In genomic region chr9:70042461-70043215, GRCh38 we compare ENCODE assay signal across 16 cellular contexts. TPM values are rescaled to one million over a fixed set of nuclear protein-coding genes. Genes with fewer than 3 reads are reported as not detected.
DNase-seq lines count a peak whose midpoint lies in the region; ATAC-seq, FAIRE-seq and TF ChIP-seq lines count a peak whose summit lies in the region.
"Had no signal": no experiment of that assay in that cellular context is flagged by ENCODE, and none has a peak within 500 bp of the region (broad histone marks: within the 10 kb centered on the region; RNA-seq: fewer than 3 reads in every experiment).

No MANE protein-coding gene starts in this region.

- H3K27ac Mint-ChIP-seq in GM23338 (no peak overlapping the region), mesothelial cell of epicardium (no peak overlapping the region)
- H3K27ac Mint-ChIP-seq: activated naive CD8-positive, alpha-beta T cell treated with anti-CD3 and anti-CD28 coated beads, Interleukin-2, amount 10 ng/mL, durations not matched to agents 7 days and 5 days; stimulated activated naive CD8-positive, alpha-beta T cell treated with anti-CD3 and anti-CD28 coated beads, Interleukin-15, Interleukin-2, amounts not matched to agents 100 ng/mL and 50 ng/mL, for 24 hours had no signal

- H3K27me3 Mint-ChIP-seq in GM23338 (ENCODE audit: insufficient read depth, low read depth, poor library complexity) (peaks cover 24% of the 10 kb centered on the region), mesothelial cell of epicardium (ENCODE audit: low read depth) (peaks cover 48% of the 10 kb centered on the region)

- H4K20me1 ChIP-seq in GM23338 (replicated peaks; ENCODE audit: insufficient read depth): no peaks in the 10 kb centered on the region

- ATAC-seq in GM23338 (no peak), omental fat pad (ENCODE audit: low FRiP score) (no peak), aorta (ENCODE audit: low FRiP score) (no peak)

- H3K4me2 ChIP-seq in GM23338: peak overlapping the region; percentile 97

- H3K9me2 ChIP-seq in GM23338 (ENCODE audit: insufficient read depth): peaks cover 5% of the 10 kb centered on the region; the same call in 1 of the 2 replicates

- TF ChIP-seq CTCF in GM23338 (conservative IDR thresholded peaks at IDR 0.05; ENCODE audit: low read depth in 2 of 2): no peak
- TF ChIP-seq CTCF in bronchial epithelial cell (IDR thresholded peaks at IDR 0.05; ENCODE audit: insufficient read depth, low read length, severe bottlenecking): no peak
- TF ChIP-seq CTCF in mesothelial cell of epicardium (IDR thresholded peaks at IDR 0.05; ENCODE audit: unreplicated experiment): no peak
- no peak for TF ChIP-seq CTCF in omental fat pad (IDR thresholded peaks at IDR 0.05)

- H3K4me3 Mint-ChIP-seq in GM23338: peak overlapping the region; percentile 87
- H3K4me3 Mint-ChIP-seq in mesothelial cell of epicardium: peak overlapping the region; percentile 14
- H3K4me3 Mint-ChIP-seq: activated naive CD8-positive, alpha-beta T cell treated with anti-CD3 and anti-CD28 coated beads, Interleukin-2, amount 10 ng/mL, durations not matched to agents 7 days and 5 days; stimulated activated naive CD8-positive, alpha-beta T cell treated with anti-CD3 and anti-CD28 coated beads, Interleukin-15, Interleukin-2, amounts not matched to agents 100 ng/mL and 50 ng/mL, for 24 hours had no signal

- 0 out of 2 replicates have a peak, but pooled peaks cover 2% of the 10 kb centered on the region for H3K36me3 ChIP-seq in GM23338 (ENCODE audit: insufficient read depth)
- no peaks in the 10 kb centered on the region for H3K36me3 ChIP-seq in bronchial epithelial cell (ENCODE audit: control insufficient read depth, insufficient read depth, low read length)
- H3K36me3 ChIP-seq in aorta (ENCODE audit: control insufficient read depth in 1 of 2, insufficient read depth in 2 of 2, low read length in 1 of 2): no peaks in the 10 kb centered on the region

- H3K4me1 Mint-ChIP-seq in GM23338: peaks cover 44% of the 10 kb centered on the region
- H3K4me1 Mint-ChIP-seq in mesothelial cell of epicardium: peaks cover 27% of the 10 kb centered on the region

- H3K9me3 ChIP-seq in aorta (ENCODE audit: control insufficient read depth, low read length): no peaks in the 10 kb centered on the region

- no peaks in the 10 kb centered on the region for H3K27me3 ChIP-seq in GM23338 (ENCODE audit: insufficient read depth)
- no peaks in the 10 kb centered on the region for H3K27me3 ChIP-seq in bronchial epithelial cell (ENCODE audit: control insufficient read depth, insufficient read depth, low read length)
- no peaks in the 10 kb centered on the region for H3K27me3 ChIP-seq in aorta (ENCODE audit: control insufficient read depth in 1 of 2, insufficient read depth in 2 of 2, low read length in 1 of 2)

- H3K4me3 ChIP-seq in GM23338 (peak overlapping the region; percentile 84), bronchial epithelial cell (ENCODE audit: low read depth, low read length) (no peak overlapping the region), skeletal muscle cell (ENCODE audit: low read depth, low read length) (peak overlapping the region; percentile 61), aorta (ENCODE audit: low read length in 2 of 2) (no peak overlapping the region)

- FAIRE-seq in bronchial epithelial cell (lab: Jason Lieb, UNC): peak; percentile 7

- H3K4me1 ChIP-seq in GM23338 (ENCODE audit: insufficient read depth) (peaks cover 30% of the 10 kb centered on the region), aorta (ENCODE audit: control insufficient read depth in 1 of 2, insufficient read depth in 2 of 2, low read length in 2 of 2) (peaks cover 0 to 2% of the 10 kb centered on the region in 2 donors)

- DNase-seq in GM23338 (ENCODE audit: low spot score): no peak
- peak; percentile 62 for DNase-seq in bronchial epithelial cell (ENCODE audit: low read depth)
- DNase-seq in mesothelial cell of epicardium (ENCODE audit: low spot score in 2 of 2, unreplicated experiment in 2 of 2): no peak
- DNase-seq in skeletal muscle cell (ENCODE audit: low read depth): no peak
- no peak for DNase-seq in NAMALWA (ENCODE audit: low spot score)
- DNase-seq in omental fat pad (ENCODE audit: low spot score): no peak
- DNase-seq in GM03348 (ENCODE audit: low spot score): no peak
- DNase-seq in aorta: no peak
- DNase-seq: activated naive CD8-positive, alpha-beta T cell treated with anti-CD3 and anti-CD28 coated beads, Interleukin-2, amount 10 ng/mL, durations not matched to agents 7 days and 5 days; GM23248; KBM-7; midbrain; NCI-H1417; T-helper 1 cell had no signal

- peak overlapping the region; percentile 53; the same call in 1 of the 2 replicates for H2AFZ ChIP-seq in GM23338

- intact Hi-C loops in aorta (cut with DNase I): loop anchor here (5.0 kb wide), 3 partner anchors 35 to 70 kb away; no protein-coding TSS in a partner anchor

- no peaks in the 10 kb centered on the region for H3F3A ChIP-seq in GM23338 (replicated peaks; ENCODE audit: low read depth)

- 0 out of 2 replicates have a peak, but pooled peaks cover 3% of the 10 kb centered on the region for H3K79me2 ChIP-seq in GM23338 (replicated peaks; ENCODE audit: insufficient read depth)

- H3K9me3 Mint-ChIP-seq in GM23338 (peaks cover 11% of the 10 kb centered on the region), mesothelial cell of epicardium (peaks cover 6% of the 10 kb centered on the region)

- peak overlapping the region; percentile 65 for H3K27ac ChIP-seq in GM23338 (ENCODE audit: low read depth)
- H3K27ac ChIP-seq in aorta (ENCODE audit: low read depth in 1 of 2, low read length in 2 of 2): no peak overlapping the region
- H3K27ac ChIP-seq: GM23248 had no signal

- 95 to 97% methylated on average over 15 of the region's 15 CpGs for WGBS in aorta, 2 donors

- peaks cover 15% of the 10 kb centered on the region for H3K36me3 Mint-ChIP-seq in GM23338 (ENCODE audit: low read depth)
- H3K36me3 Mint-ChIP-seq in mesothelial cell of epicardium: no peaks in the 10 kb centered on the region

TF ChIP-seq in GM23338, 12 proteins besides CTCF, POLR2A, EP300 and RAD21 (continues in another document):
- TF ChIP-seq JUNB (IDR thresholded peaks at IDR 0.05; ENCODE audit: unreplicated experiment) (no peak), ZNF462 (CRISPR knock-in tag; IDR thresholded peaks at IDR 0.05) (no peak)

RNA-seq across cellular contexts. Expression of gene MAMDC2, which starts 1.0 kb away (rescaled TPM):
- total RNA-seq in GM23338 (2014; rRNA removed; shearing (Covaris generic)): 13.7 and 19.6 TPM in 2 replicates
- polyA plus RNA-seq in GM23338 (2016; fragmentation: Nextera tagmentation; extraction: Ambion mirVana) (6.9 and 7.7 TPM in 2 replicates), aorta (1 to 10 TPM; 2.0 to 6.5 TPM)
- total RNA-seq in bronchial epithelial cell (0.26 and 0.53 TPM in 2 replicates), mesothelial cell of epicardium (0.49 to 0.58 TPM (median 0.52 TPM) in 3 replicates), omental fat pad (10 to 100 TPM in 3 of 4 donors, 1 to 10 TPM in 1; 9.0 to 43.7 (median 16.5) TPM), aorta (10 to 100 TPM in 1 of 2 donors, 1 to 10 TPM in 1; 5.9 to 14.6 TPM)
- total RNA-seq: GM23248, NCI-H460 had no signal

Comparison
In these comparisons a context has a peak if more than half of its experiments do, and no peak if none do; other contexts are left out.
1. H3K4me3 ChIP-seq: peak in GM23338 (single experiment) and skeletal muscle cell (single experiment); none in bronchial epithelial cell (single experiment) and aorta (0 of 2).